2 cellular contexts compared by ENCODE assay signal in the genomic region with DNA sequence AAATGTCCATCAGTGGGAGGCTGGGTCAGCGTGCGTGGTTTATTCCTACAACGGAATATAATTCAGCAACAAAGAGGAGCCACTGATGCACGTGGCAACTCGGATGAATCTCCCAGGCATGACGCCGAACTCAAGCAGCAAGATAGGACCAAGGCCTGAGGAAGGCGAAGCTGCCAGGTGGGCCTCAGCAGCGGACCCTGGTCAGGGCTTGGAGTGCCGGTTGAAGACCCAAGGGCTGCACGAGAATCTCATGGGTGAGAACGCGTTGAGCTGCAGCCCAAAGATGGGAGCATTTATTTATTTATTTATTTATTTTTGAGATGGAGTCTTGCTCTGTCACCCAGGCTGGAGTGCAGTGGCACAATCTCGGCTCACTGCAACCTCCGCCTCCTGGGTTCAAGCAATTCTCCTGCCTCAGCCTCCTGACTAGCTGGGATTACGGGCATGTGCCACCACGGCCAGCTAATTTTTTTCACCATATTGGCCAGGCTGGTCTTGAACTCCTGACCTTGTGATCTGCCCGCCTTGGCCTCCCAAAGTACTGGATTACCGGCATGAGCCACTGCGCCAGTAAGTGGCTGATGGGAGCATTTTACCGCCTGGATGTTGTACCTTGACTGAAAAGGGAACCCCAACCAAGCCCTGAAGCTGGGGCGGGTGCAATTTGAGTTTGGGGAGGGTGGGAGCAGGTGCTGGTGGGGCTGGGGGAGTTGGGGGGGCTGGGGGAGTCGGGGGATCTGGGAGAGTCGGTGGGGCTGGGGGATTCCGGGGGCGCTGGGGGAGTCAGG.
TF ChIP-seq lines count a peak whose summit lies in the region.

No MANE protein-coding gene starts in this region.

TF ChIP-seq in HCT116, 20 proteins besides CTCF, POLR2A, EP300 and RAD21:
- TF ChIP-seq, protein P1, sequence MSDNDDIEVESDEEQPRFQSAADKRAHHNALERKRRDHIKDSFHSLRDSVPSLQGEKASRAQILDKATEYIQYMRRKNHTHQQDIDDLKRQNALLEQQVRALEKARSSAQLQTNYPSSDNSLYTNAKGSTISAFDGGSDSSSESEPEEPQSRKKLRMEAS (IDR thresholded peaks at IDR 0.05): no peak
- TF ChIP-seq SP1 (IDR thresholded peaks at IDR 0.05; ENCODE audit: low read depth): no peak
- no peak for TF ChIP-seq ZFX (IDR thresholded peaks at IDR 0.05)
- no peak for TF ChIP-seq TCF7L2 (IDR thresholded peaks at IDR 0.05; ENCODE audit: borderline replicate concordance, extremely low read depth, insufficient read depth, insufficient read length)
- TF ChIP-seq, protein P2, sequence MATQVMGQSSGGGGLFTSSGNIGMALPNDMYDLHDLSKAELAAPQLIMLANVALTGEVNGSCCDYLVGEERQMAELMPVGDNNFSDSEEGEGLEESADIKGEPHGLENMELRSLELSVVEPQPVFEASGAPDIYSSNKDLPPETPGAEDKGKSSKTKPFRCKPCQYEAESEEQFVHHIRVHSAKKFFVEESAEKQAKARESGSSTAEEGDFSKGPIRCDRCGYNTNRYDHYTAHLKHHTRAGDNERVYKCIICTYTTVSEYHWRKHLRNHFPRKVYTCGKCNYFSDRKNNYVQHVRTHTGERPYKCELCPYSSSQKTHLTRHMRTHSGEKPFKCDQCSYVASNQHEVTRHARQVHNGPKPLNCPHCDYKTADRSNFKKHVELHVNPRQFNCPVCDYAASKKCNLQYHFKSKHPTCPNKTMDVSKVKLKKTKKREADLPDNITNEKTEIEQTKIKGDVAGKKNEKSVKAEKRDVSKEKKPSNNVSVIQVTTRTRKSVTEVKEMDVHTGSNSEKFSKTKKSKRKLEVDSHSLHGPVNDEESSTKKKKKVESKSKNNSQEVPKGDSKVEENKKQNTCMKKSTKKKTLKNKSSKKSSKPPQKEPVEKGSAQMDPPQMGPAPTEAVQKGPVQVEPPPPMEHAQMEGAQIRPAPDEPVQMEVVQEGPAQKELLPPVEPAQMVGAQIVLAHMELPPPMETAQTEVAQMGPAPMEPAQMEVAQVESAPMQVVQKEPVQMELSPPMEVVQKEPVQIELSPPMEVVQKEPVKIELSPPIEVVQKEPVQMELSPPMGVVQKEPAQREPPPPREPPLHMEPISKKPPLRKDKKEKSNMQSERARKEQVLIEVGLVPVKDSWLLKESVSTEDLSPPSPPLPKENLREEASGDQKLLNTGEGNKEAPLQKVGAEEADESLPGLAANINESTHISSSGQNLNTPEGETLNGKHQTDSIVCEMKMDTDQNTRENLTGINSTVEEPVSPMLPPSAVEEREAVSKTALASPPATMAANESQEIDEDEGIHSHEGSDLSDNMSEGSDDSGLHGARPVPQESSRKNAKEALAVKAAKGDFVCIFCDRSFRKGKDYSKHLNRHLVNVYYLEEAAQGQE (IDR thresholded peaks at IDR 0.05; ENCODE audit: low read depth): no peak
- TF ChIP-seq EZH2 (IDR thresholded peaks at IDR 0.05): no peak
- no peak for TF ChIP-seq ZNF274 (IDR thresholded peaks at IDR 0.05; ENCODE audit: low read depth, low read length)
- TF ChIP-seq EGR1 (IDR thresholded peaks at IDR 0.05; ENCODE audit: low read depth): no peak
- TF ChIP-seq CBX3 (IDR thresholded peaks at IDR 0.05; ENCODE audit: low read depth): no peak
- TF ChIP-seq, protein P3, sequence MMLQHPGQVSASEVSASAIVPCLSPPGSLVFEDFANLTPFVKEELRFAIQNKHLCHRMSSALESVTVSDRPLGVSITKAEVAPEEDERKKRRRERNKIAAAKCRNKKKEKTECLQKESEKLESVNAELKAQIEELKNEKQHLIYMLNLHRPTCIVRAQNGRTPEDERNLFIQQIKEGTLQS (IDR thresholded peaks at IDR 0.05): no peak
- TF ChIP-seq, protein P4, sequence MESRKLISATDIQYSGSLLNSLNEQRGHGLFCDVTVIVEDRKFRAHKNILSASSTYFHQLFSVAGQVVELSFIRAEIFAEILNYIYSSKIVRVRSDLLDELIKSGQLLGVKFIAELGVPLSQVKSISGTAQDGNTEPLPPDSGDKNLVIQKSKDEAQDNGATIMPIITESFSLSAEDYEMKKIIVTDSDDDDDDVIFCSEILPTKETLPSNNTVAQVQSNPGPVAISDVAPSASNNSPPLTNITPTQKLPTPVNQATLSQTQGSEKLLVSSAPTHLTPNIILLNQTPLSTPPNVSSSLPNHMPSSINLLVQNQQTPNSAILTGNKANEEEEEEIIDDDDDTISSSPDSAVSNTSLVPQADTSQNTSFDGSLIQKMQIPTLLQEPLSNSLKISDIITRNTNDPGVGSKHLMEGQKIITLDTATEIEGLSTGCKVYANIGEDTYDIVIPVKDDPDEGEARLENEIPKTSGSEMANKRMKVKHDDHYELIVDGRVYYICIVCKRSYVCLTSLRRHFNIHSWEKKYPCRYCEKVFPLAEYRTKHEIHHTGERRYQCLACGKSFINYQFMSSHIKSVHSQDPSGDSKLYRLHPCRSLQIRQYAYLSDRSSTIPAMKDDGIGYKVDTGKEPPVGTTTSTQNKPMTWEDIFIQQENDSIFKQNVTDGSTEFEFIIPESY (IDR thresholded peaks at IDR 0.05; ENCODE audit: extremely low read depth, insufficient replicate concordance, low read length): no peak
- TF ChIP-seq EZH2phosphoT487 (IDR thresholded peaks at IDR 0.05; ENCODE audit: borderline replicate concordance): no peak
- no peak for TF ChIP-seq CEBPB (IDR thresholded peaks at IDR 0.05; ENCODE audit: low read depth)
- no peak for TF ChIP-seq FOSL1 (IDR thresholded peaks at IDR 0.05; ENCODE audit: low read depth)
- TF ChIP-seq SIN3A (IDR thresholded peaks at IDR 0.05; ENCODE audit: low read depth): no peak
- TF ChIP-seq ELF1 (IDR thresholded peaks at IDR 0.05; ENCODE audit: borderline replicate concordance, low read depth): no peak
- no peak for TF ChIP-seq JUND (IDR thresholded peaks at IDR 0.05)

TF ChIP-seq in K562, 482 proteins besides CTCF, POLR2A, EP300 and RAD21:
- TF ChIP-seq ILK (tag; IDR thresholded peaks at IDR 0.05; ENCODE audit: borderline replicate concordance, low read depth) (no peak), POLR3A (IDR thresholded peaks at IDR 0.05; ENCODE audit: borderline replicate concordance, extremely low read depth, insufficient read depth, insufficient read length) (peak; percentile 62), TBP (optimal IDR thresholded peaks at IDR 0.05; ENCODE audit: low read depth, low read length) (peak; percentile 59), FIP1L1 (IDR thresholded peaks at IDR 0.05; ENCODE audit: low read depth, low read length, poor library complexity, severe bottlenecking) (no peak)
TF ChIP-seq in K562: peak in this region for 2.
